In the genomic region with DNA sequence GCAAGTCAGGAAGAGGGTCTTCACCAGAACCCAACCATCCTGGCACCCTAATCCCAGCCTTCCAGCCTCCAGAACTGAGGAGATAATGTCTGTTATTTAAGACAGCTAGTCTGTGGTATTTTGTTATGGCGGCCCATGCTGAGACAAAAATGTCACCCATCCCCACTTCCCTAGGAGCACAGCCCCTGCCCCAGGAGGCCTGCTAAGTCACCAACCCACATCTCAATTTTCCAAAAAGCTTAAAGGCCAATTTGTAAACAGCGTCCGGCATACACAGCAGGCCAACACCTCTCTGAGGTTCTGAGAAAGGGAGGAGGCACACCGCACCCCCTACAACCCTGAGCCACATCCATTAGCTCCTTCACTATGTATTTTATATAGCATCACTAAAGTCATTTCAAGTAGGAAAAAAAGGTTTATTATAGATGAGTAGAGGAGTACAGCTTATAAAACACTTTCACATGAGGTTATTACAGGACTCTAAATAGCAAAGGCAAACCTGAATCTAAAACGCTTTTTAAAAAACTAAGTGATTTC, we compare ENCODE assay signal across 1 cellular context.
TF ChIP-seq lines count a peak whose summit lies in the region.

No MANE protein-coding gene starts in this region.

TF ChIP-seq in H1, 55 proteins besides CTCF, POLR2A, EP300 and RAD21:
- TF ChIP-seq, protein P1, sequence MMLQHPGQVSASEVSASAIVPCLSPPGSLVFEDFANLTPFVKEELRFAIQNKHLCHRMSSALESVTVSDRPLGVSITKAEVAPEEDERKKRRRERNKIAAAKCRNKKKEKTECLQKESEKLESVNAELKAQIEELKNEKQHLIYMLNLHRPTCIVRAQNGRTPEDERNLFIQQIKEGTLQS (IDR thresholded peaks at IDR 0.05; ENCODE audit: insufficient read depth, low read depth, low read length), result no peak
- TF ChIP-seq BCL11A (IDR thresholded peaks at IDR 0.05; ENCODE audit: low read depth in 2 of 2, low read length in 2 of 2) (no peak), JUN (IDR thresholded peaks at IDR 0.05; ENCODE audit: low read depth, low read length) (no peak), CREB1 (IDR thresholded peaks at IDR 0.05) (no peak), EZH2 (IDR thresholded peaks at IDR 0.05; ENCODE audit: low read depth, low read length, severe bottlenecking) (no peak), CTBP2 (IDR thresholded peaks at IDR 0.05; ENCODE audit: borderline replicate concordance, insufficient read depth, insufficient read length, low read length) (no peak), RXRA (IDR thresholded peaks at IDR 0.05; ENCODE audit: insufficient read depth, low read depth, low read length) (no peak), CHD1 (IDR thresholded peaks at IDR 0.05; ENCODE audit: low read depth, low read length) (no peak), KDM1A (IDR thresholded peaks at IDR 0.05; ENCODE audit: borderline replicate concordance, low read length) (no peak), SIRT6 (IDR thresholded peaks at IDR 0.05; ENCODE audit: low read length) (no peak), KDM4A (IDR thresholded peaks at IDR 0.05; ENCODE audit: low read depth, low read length, severe bottlenecking) (no peak)
